16 cellular contexts compared by ENCODE assay signal in genomic region chr2:240898108-240898730, GRCh38. TPM values are rescaled to one million over a fixed set of nuclear protein-coding genes. Genes with fewer than 3 reads are reported as not detected.
DNase-seq lines count a peak whose midpoint lies in the region; ATAC-seq, FAIRE-seq and TF ChIP-seq lines count a peak whose summit lies in the region.
"Had no signal": no experiment of that assay in that cellular context is flagged by ENCODE, and none has a peak within 500 bp of the region (broad histone marks: within the 10 kb centered on the region; RNA-seq: fewer than 3 reads in every experiment).

No MANE protein-coding gene starts in this region.

- dilution Hi-C loops in keratinocyte (cut with MboI; ENCODE audit: extremely low pct_ligation_motif_present, low sequenced_read_pairs), result no loop called here

- H3K27me3 ChIP-seq in BLaER1 (no peaks in the 10 kb centered on the region), bronchial epithelial cell (ENCODE audit: control insufficient read depth, insufficient read depth, low read length) (peaks cover 5% of the 10 kb centered on the region), keratinocyte (ENCODE audit: control insufficient read depth, extremely low read depth, insufficient read depth, low read length) (peaks cover 18% of the 10 kb centered on the region), rectal smooth muscle tissue (ENCODE audit: control insufficient read depth, insufficient read depth, low read length) (no peaks in the 10 kb centered on the region)

- peak overlapping the region; percentile 48 for H2AFZ ChIP-seq in keratinocyte (ENCODE audit: control insufficient read depth, low read length)

- no peak overlapping the region for H3K4me3 Mint-ChIP-seq in T-cell
- H3K4me3 Mint-ChIP-seq: activated B cell treated with CpG ODN at 0.5 μM for 24 hours; activated naive CD8-positive, alpha-beta T cell had no signal

- ATAC-seq in T-cell (replicated peaks in 1 of 4) (no peak), GM18909 (IDR thresholded peaks at IDR 0.05; ENCODE audit: poor library complexity, unreplicated experiment) (no peak)

- CTCF ChIA-PET in T-cell (lab: Charles Lee), result no interaction called here

- H3K4me1 ChIP-seq in BLaER1 (peaks cover 59% of the 10 kb centered on the region), keratinocyte (ENCODE audit: control insufficient read depth, extremely low read depth, insufficient read depth, low read length) (peaks cover 23% of the 10 kb centered on the region), rectal smooth muscle tissue (ENCODE audit: control insufficient read depth, insufficient read depth, low read length) (no peaks in the 10 kb centered on the region)

- TF ChIP-seq CTCF in bronchial epithelial cell (IDR thresholded peaks at IDR 0.05; ENCODE audit: insufficient read depth, low read length, severe bottlenecking), result no peak
- no peak for TF ChIP-seq CTCF in keratinocyte (optimal IDR thresholded peaks at IDR 0.05 in 1 of 3, IDR thresholded peaks at IDR 0.05 in 1 of 3, conservative IDR thresholded peaks at IDR 0.05 in 1 of 3; ENCODE audit: extremely low read depth in 1 of 3, insufficient read depth in 2 of 3, low read length in 3 of 3)

- H3K9me3 ChIP-seq in BLaER1 (no peaks in the 10 kb centered on the region), keratinocyte (ENCODE audit: control insufficient read depth, low read depth, low read length) (no peaks in the 10 kb centered on the region)

- no peaks in the 10 kb centered on the region for H3K9me1 ChIP-seq in keratinocyte (ENCODE audit: control insufficient read depth, extremely low read depth, insufficient read depth, low read length)

- H3K36me3 Mint-ChIP-seq in T-cell, result no peaks in the 10 kb centered on the region
- H3K36me3 Mint-ChIP-seq: activated naive CD8-positive, alpha-beta T cell had no signal

- H4K20me1 ChIP-seq in BLaER1 (no peaks in the 10 kb centered on the region), keratinocyte (ENCODE audit: control insufficient read depth, extremely low read depth, insufficient read depth, low read length) (no peaks in the 10 kb centered on the region)

- H3K27me3 Mint-ChIP-seq in T-cell, result peaks cover 5 to 7% of the 10 kb centered on the region in 2 donors
- H3K27me3 Mint-ChIP-seq: activated B cell treated with CpG ODN at 0.5 μM for 24 hours; activated naive CD8-positive, alpha-beta T cell had no signal

- H3K4me3 ChIP-seq in BLaER1 (no peak overlapping the region), bronchial epithelial cell (ENCODE audit: low read depth, low read length) (no peak overlapping the region), keratinocyte (ENCODE audit: control insufficient read depth in 2 of 3, extremely low read depth in 1 of 3, insufficient read depth in 2 of 3, low read depth in 1 of 3, low read length in 3 of 3) (no peak overlapping the region), rectal smooth muscle tissue (ENCODE audit: low read length) (no peak overlapping the region)

- peak; percentile 56 for DNase-seq in bronchial epithelial cell (ENCODE audit: low read depth)
- DNase-seq in keratinocyte (ENCODE audit: low read depth, low spot score), result no peak
- DNase-seq in NCI-H524 treated with DMSO at 0.1 percent for 48 hours (lab: John Stamatoyannopoulos, UW), result no peak
- DNase-seq in T-cell, result no peak
- no peak for DNase-seq in stimulated activated naive CD4-positive, alpha-beta T cell (lab: John Stamatoyannopoulos, UW)
- DNase-seq: activated B cell treated with CpG ODN at 0.5 μM for 24 hours; central memory CD4-positive, alpha-beta T cell; erythroblast; NCI-H187; retina had no signal

- H3K9ac ChIP-seq in BLaER1 (no peak overlapping the region), keratinocyte (ENCODE audit: control insufficient read depth, extremely low read depth, insufficient read depth, low read length) (no peak overlapping the region), rectal smooth muscle tissue (ENCODE audit: low read length) (no peak overlapping the region)

- H3K36me3 ChIP-seq in BLaER1 (no peaks in the 10 kb centered on the region), bronchial epithelial cell (ENCODE audit: control insufficient read depth, insufficient read depth, low read length) (no peaks in the 10 kb centered on the region), keratinocyte (ENCODE audit: control insufficient read depth in 2 of 2, extremely low read depth in 1 of 2, insufficient read depth in 2 of 2, low read length in 2 of 2) (no peaks in the 10 kb centered on the region), rectal smooth muscle tissue (ENCODE audit: control insufficient read depth, insufficient read depth, low read length) (no peaks in the 10 kb centered on the region)

- no peaks in the 10 kb centered on the region for H3K9me3 Mint-ChIP-seq in T-cell

- H3K4me2 ChIP-seq in BLaER1 (peak overlapping the region; percentile 70), keratinocyte (ENCODE audit: control insufficient read depth, extremely low read depth, insufficient read depth, low read depth, low read length) (no peak overlapping the region)

- H3K79me2 ChIP-seq in keratinocyte (ENCODE audit: control insufficient read depth, insufficient read depth, low read length), result no peaks in the 10 kb centered on the region

- H3K4me1 Mint-ChIP-seq in T-cell, result peaks cover 0 to 2% (median 0%) of the 10 kb centered on the region in 3 donors
- H3K4me1 Mint-ChIP-seq: activated B cell treated with CpG ODN at 0.5 μM for 24 hours had no signal

- no peak overlapping the region for H3K27ac Mint-ChIP-seq in T-cell
- H3K27ac Mint-ChIP-seq: activated B cell treated with CpG ODN at 0.5 μM for 24 hours; activated naive CD8-positive, alpha-beta T cell had no signal

- FAIRE-seq in bronchial epithelial cell (lab: Jason Lieb, UNC) (peak; percentile 60), keratinocyte (lab: Jason Lieb, UNC) (peak; percentile 20)

- H3K27ac ChIP-seq in BLaER1, result peak overlapping the region; percentile 15; the same call in 1 of the 2 replicates
- no peak overlapping the region for H3K27ac ChIP-seq in keratinocyte (ENCODE audit: control insufficient read depth, insufficient read depth, low read length)
- H3K27ac ChIP-seq in rectal smooth muscle tissue (ENCODE audit: low read depth, low read length), result peak overlapping the region; percentile 7

- POLR2A ChIA-PET in T-cell (lab: Charles Lee), result no interaction called here

RNA-seq across cellular contexts. Expression of gene MAB21L4, which starts 2.3 kb away (rescaled TPM):
- 0.53 and 5.1 TPM in 2 replicates for total RNA-seq in bronchial epithelial cell
- polyA plus RNA-seq in keratinocyte, result 0.37 to 1.1 TPM (median 0.80 TPM) in 3 replicates
- 2.4 TPM for polyA plus RNA-seq in keratinocyte (2011; ENCODE audit: low read depth)
- polyA plus RNA-seq in keratinocyte (2011; cell fraction: cytosol; rRNA removed), result 0.84 and 1.9 TPM in 2 replicates
- polyA plus RNA-seq in keratinocyte (2011; cell fraction: nucleus; rRNA removed), result 2.3 and 4.9 TPM in 2 replicates
- 1.3 and 12.3 TPM in 2 replicates for polyA plus RNA-seq in keratinocyte (2012; ENCODE audit: low replicate concordance)
- 0.38 to 0.79 TPM (median 0.73 TPM) in 3 replicates for polyA minus RNA-seq in keratinocyte
- not detected for polyA minus RNA-seq in keratinocyte (2011; cell fraction: cytosol; rRNA and poly(A)+ RNA removed)
- polyA minus RNA-seq in keratinocyte (2011; cell fraction: nucleus; rRNA and poly(A)+ RNA removed), result 1.0 and 3.4 TPM in 2 replicates
- not detected for total RNA-seq in T-cell
- total RNA-seq: A673, activated B cell treated with CpG ODN at 0.5 μM for 24 hours, subcutaneous adipose tissue had no signal

RNA-seq across cellular contexts. Expression of gene CROCC2, which starts 7.9 kb away (rescaled TPM):
- total RNA-seq in bronchial epithelial cell (0.26 TPM in 1 of 2 replicates, not detected in the other), T-cell (not detected)
- not detected in 3 replicates for polyA plus RNA-seq in keratinocyte
- polyA plus RNA-seq in keratinocyte (2011; ENCODE audit: low read depth), result not detected
- not detected in 2 replicates for polyA plus RNA-seq in keratinocyte (2011; cell fraction: cytosol; rRNA removed)
- polyA plus RNA-seq in keratinocyte (2011; cell fraction: nucleus; rRNA removed), result not detected in 2 replicates
- polyA plus RNA-seq in keratinocyte (2012; ENCODE audit: low replicate concordance), result not detected in 2 replicates
- polyA minus RNA-seq in keratinocyte, result not detected in 3 replicates
- not detected for polyA minus RNA-seq in keratinocyte (2011; cell fraction: cytosol; rRNA and poly(A)+ RNA removed)
- polyA minus RNA-seq in keratinocyte (2011; cell fraction: nucleus; rRNA and poly(A)+ RNA removed), result not detected in 2 replicates
- total RNA-seq: A673, activated B cell treated with CpG ODN at 0.5 μM for 24 hours, subcutaneous adipose tissue had no signal

RNA-seq across cellular contexts. Expression of gene AGXT, which starts 29.6 kb away (rescaled TPM):
- total RNA-seq in bronchial epithelial cell (not detected in 2 replicates), T-cell (under 1 TPM in 3 of 5 donors, not detected in 2; 0.41 to 0.88 (median 0.76) TPM)
- not detected in 3 replicates for polyA plus RNA-seq in keratinocyte
- not detected for polyA plus RNA-seq in keratinocyte (2011; ENCODE audit: low read depth)
- not detected in 2 replicates for polyA plus RNA-seq in keratinocyte (2011; cell fraction: cytosol; rRNA removed)
- not detected in 2 replicates for polyA plus RNA-seq in keratinocyte (2011; cell fraction: nucleus; rRNA removed)
- 0.16 TPM in 1 of 2 replicates, not detected in the other for polyA plus RNA-seq in keratinocyte (2012; ENCODE audit: low replicate concordance)
- not detected in 3 replicates for polyA minus RNA-seq in keratinocyte
- not detected for polyA minus RNA-seq in keratinocyte (2011; cell fraction: cytosol; rRNA and poly(A)+ RNA removed)
- polyA minus RNA-seq in keratinocyte (2011; cell fraction: nucleus; rRNA and poly(A)+ RNA removed), result not detected in 2 replicates
- total RNA-seq: A673, activated B cell treated with CpG ODN at 0.5 μM for 24 hours had no signal
